In genomic region chr9:69063839-69064238, GRCh38 we compare ENCODE assay signal across 36 cellular contexts. TPM values are rescaled to one million over a fixed set of nuclear protein-coding genes. Genes with fewer than 3 reads are reported as not detected.
"Had no signal": no experiment of that assay in that cellular context is flagged by ENCODE, and none has a peak within 500 bp of the region (broad histone marks: within the 10 kb centered on the region; RNA-seq: fewer than 3 reads in every experiment).

No MANE protein-coding gene starts in this region.

- H3K4me1 ChIP-seq: body of pancreas, breast epithelium, Peyer's patch, SJSA1 had no signal

- H3K27me3 Mint-ChIP-seq: activated CD4-positive, alpha-beta T cell treated with anti-CD3 and anti-CD28 coated beads, Interleukin-2, amount 10 ng/mL, durations not matched to agents 24 days and 14 days; activated CD8-positive, alpha-beta T cell treated with anti-CD3 and anti-CD28 coated beads for 36 hours; activated naive CD4-positive, alpha-beta T cell treated with anti-CD3 and anti-CD28 coated beads, Interleukin-2, amount 50 U/mL, for 24 hours; activated naive CD8-positive, alpha-beta T cell treated with anti-CD3 and anti-CD28 coated beads, Interleukin-2, amount 10 ng/mL, durations not matched to agents 7 days and 5 days; activated T-helper 17 cell treated with anti-CD3 and anti-CD28 coated beads, Interleukin-2, amount 50 U/mL, for 72 hours had no signal

- H3K9me3 Mint-ChIP-seq: activated CD4-positive, alpha-beta T cell treated with anti-CD3 and anti-CD28 coated beads, Interleukin-2, amount 10 ng/mL, durations not matched to agents 24 days and 14 days; activated CD8-positive, alpha-beta T cell treated with anti-CD3 and anti-CD28 coated beads for 36 hours; activated naive CD4-positive, alpha-beta T cell treated with anti-CD3 and anti-CD28 coated beads, Interleukin-2, amount 50 U/mL, for 24 hours; activated naive CD8-positive, alpha-beta T cell treated with anti-CD3 and anti-CD28 coated beads, Interleukin-2, amount 10 ng/mL, durations not matched to agents 7 days and 5 days; activated T-cell treated with anti-CD3 and anti-CD28 coated beads, Interleukin-2, amount 50 U/mL, for 72 hours; activated T-helper 17 cell treated with anti-CD3 and anti-CD28 coated beads, Interleukin-2, amount 50 U/mL, for 72 hours; T-helper 1 cell treated with Interleukin-12 subunit alpha and Interleukin-12 subunit beta and Interleukin-4 antibody, amounts not matched to agents 30 μg/mL and 1 μg/mL, for 36 hours; T-helper 2 cell treated with Interferon-gamma antibody and Interleukin-4, amounts not matched to agents 5 μg/mL and 100 μg/mL, for 36 hours had no signal

- H3K27me3 ChIP-seq: body of pancreas, breast epithelium, Peyer's patch, SJSA1 had no signal

- H3K27ac ChIP-seq: body of pancreas, breast epithelium, Peyer's patch, SJSA1 had no signal

- H3K27ac Mint-ChIP-seq: activated CD4-positive, alpha-beta T cell treated with anti-CD3 and anti-CD28 coated beads, Interleukin-2, amount 10 ng/mL, durations not matched to agents 24 days and 14 days; activated CD8-positive, alpha-beta T cell treated with anti-CD3 and anti-CD28 coated beads for 36 hours; activated naive CD4-positive, alpha-beta T cell treated with anti-CD3 and anti-CD28 coated beads, Interleukin-2, amount 50 U/mL, for 24 hours; activated naive CD8-positive, alpha-beta T cell treated with anti-CD3 and anti-CD28 coated beads, Interleukin-2, amount 10 ng/mL, durations not matched to agents 7 days and 5 days; activated T-cell treated with anti-CD3 and anti-CD28 coated beads, Interleukin-2, amount 50 U/mL, for 72 hours; activated T-helper 17 cell treated with anti-CD3 and anti-CD28 coated beads, Interleukin-2, amount 50 U/mL, for 72 hours; T-helper 1 cell treated with Interleukin-12 subunit alpha and Interleukin-12 subunit beta and Interleukin-4 antibody, amounts not matched to agents 30 μg/mL and 1 μg/mL, for 36 hours; T-helper 2 cell treated with Interferon-gamma antibody and Interleukin-4, amounts not matched to agents 5 μg/mL and 100 μg/mL, for 36 hours had no signal

- H3K36me3 ChIP-seq: breast epithelium had no signal

- H3K4me3 ChIP-seq: body of pancreas, breast epithelium, Peyer's patch, SJSA1 had no signal

- H3K9me2 ChIP-seq: SK-N-SH had no signal

- H3K9me3 ChIP-seq: body of pancreas, breast epithelium, Peyer's patch, SJSA1, SK-N-SH had no signal

- H3K9ac ChIP-seq: SK-N-SH had no signal

- ATAC-seq: activated CD8-positive, alpha-beta T cell treated with anti-CD3 and anti-CD28 coated beads for 36 hours; activated T-cell treated with anti-CD3 and anti-CD28 coated beads, Interleukin-2, amount 50 U/mL, for 72 hours; activated T-helper 17 cell treated with anti-CD3 and anti-CD28 coated beads, Interleukin-2, amount 50 U/mL, for 72 hours; body of pancreas; PC-3 had no signal

- H3K4me1 Mint-ChIP-seq: activated T-helper 17 cell treated with anti-CD3 and anti-CD28 coated beads, Interleukin-2, amount 50 U/mL, for 72 hours had no signal

- H3K4me2 ChIP-seq: SK-N-SH had no signal

- H3K4me3 Mint-ChIP-seq: activated CD4-positive, alpha-beta T cell treated with anti-CD3 and anti-CD28 coated beads, Interleukin-2, amount 10 ng/mL, durations not matched to agents 24 days and 14 days; activated CD8-positive, alpha-beta T cell treated with anti-CD3 and anti-CD28 coated beads for 36 hours; activated naive CD4-positive, alpha-beta T cell treated with anti-CD3 and anti-CD28 coated beads, Interleukin-2, amount 50 U/mL, for 24 hours; activated naive CD8-positive, alpha-beta T cell treated with anti-CD3 and anti-CD28 coated beads, Interleukin-2, amount 10 ng/mL, durations not matched to agents 7 days and 5 days; activated T-cell treated with anti-CD3 and anti-CD28 coated beads, Interleukin-2, amount 50 U/mL, for 72 hours; activated T-helper 17 cell treated with anti-CD3 and anti-CD28 coated beads, Interleukin-2, amount 50 U/mL, for 72 hours; T-helper 1 cell treated with Interleukin-12 subunit alpha and Interleukin-12 subunit beta and Interleukin-4 antibody, amounts not matched to agents 30 μg/mL and 1 μg/mL, for 36 hours; T-helper 2 cell treated with Interferon-gamma antibody and Interleukin-4, amounts not matched to agents 5 μg/mL and 100 μg/mL, for 36 hours had no signal

- DNase-seq: activated CD4-positive, alpha-beta T cell treated with anti-CD3 and anti-CD28 coated beads, Interleukin-2, amount 10 ng/mL, durations not matched to agents 24 days and 14 days; activated CD4-positive, alpha-beta T cell treated with anti-CD3 and anti-CD28 coated beads, Interleukin-2, amount 50 U/mL, for 4 hours; activated CD8-positive, alpha-beta T cell treated with anti-CD3 and anti-CD28 coated beads for 36 hours; activated gamma-delta T cell; activated naive CD4-positive, alpha-beta T cell treated with Interleukin-2 at 50 U/mL for 16 hours; activated naive CD8-positive, alpha-beta T cell treated with anti-CD3 and anti-CD28 coated beads, Interleukin-2, amount 10 ng/mL, durations not matched to agents 7 days and 5 days; activated T-cell treated with anti-CD3 and anti-CD28 coated beads, Interleukin-2, amount 50 U/mL, for 1 hour; activated T-cell treated with anti-CD3 and anti-CD28 coated beads, Interleukin-2, amount 50 U/mL, for 72 hours; amygdala; body of pancreas; KG1; MM.1S; MV-4-11; NCI-H1092; NCI-H1436 treated with DMSO at 0.1 percent for 48 hours; NCI-H1694 treated with DMSO at 0.1 percent for 48 hours; NCI-H2029; NCI-H345; NCI-H524 treated with DMSO at 0.1 percent for 48 hours; PC-3; Peyer's patch; RPMI8226; SHP77 treated with DMSO at 0.1 percent for 48 hours; SK-N-SH had no signal

RNA-seq across cellular contexts. Expression of gene PRKACG, which starts 49.9 kb away (rescaled TPM):
- total RNA-seq: activated CD4-positive, alpha-beta T cell treated with anti-CD3 and anti-CD28 coated beads, Interleukin-2, amount 10 ng/mL, durations not matched to agents 24 days and 14 days; activated CD8-positive, alpha-beta memory T cell treated with anti-CD3 and anti-CD28 coated beads for 36 hours; activated CD8-positive, alpha-beta T cell treated with anti-CD3 and anti-CD28 coated beads for 36 hours; activated naive CD8-positive, alpha-beta T cell treated with anti-CD3 and anti-CD28 coated beads, Interleukin-2, amount 10 ng/mL, durations not matched to agents 7 days and 5 days; activated T-cell treated with anti-CD3 and anti-CD28 coated beads, Interleukin-2, amount 50 U/mL, for 72 hours; activated T-helper 17 cell treated with anti-CD3 and anti-CD28 coated beads, Interleukin-2, amount 50 U/mL, for 72 hours; astrocyte; body of pancreas; breast epithelium; cardiac septum; LHCN-M2; NCI-H460; PC-3; Peyer's patch; SJSA1 had no signal
- polyA plus RNA-seq: adipose tissue, SK-N-SH had no signal
